ENCODE assay signal across 13 cellular contexts in the genomic region with DNA sequence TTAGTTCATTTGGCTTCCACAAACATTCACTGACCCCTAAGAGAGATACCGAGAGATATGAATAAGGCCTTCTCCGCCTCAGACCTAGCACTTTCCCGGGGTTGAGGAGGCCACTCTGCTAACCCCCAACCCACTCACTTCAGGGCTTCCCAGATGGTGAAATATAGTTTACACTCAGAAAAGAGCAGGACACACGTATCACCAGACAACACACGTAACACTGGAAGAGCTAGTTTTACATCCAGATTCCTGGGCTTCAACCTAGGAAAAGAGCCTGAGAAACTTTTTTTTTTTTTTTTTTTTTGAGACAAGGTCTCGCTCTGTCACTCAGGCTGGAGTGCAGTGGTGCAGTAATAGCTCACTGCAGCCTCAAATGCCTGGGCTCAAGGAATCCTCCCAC. TPM values are rescaled to one million over a fixed set of nuclear protein-coding genes. Genes with fewer than 3 reads are reported as not detected.
A peak's percentile ranks its signal among the peaks of the same experiment; 100 is the strongest.
DNase-seq lines count a peak whose midpoint lies in the region; ATAC-seq, FAIRE-seq and TF ChIP-seq lines count a peak whose summit lies in the region.
"Had no signal": no experiment of that assay in that cellular context is flagged by ENCODE, and none has a peak within 500 bp of the region (broad histone marks: within the 10 kb centered on the region; RNA-seq: fewer than 3 reads in every experiment).

No MANE protein-coding gene starts in this region.

- peaks cover 14% of the 10 kb centered on the region for H3K4me1 ChIP-seq in astrocyte (ENCODE audit: insufficient read depth, low read length)
- peaks cover 17% of the 10 kb centered on the region for H3K4me1 ChIP-seq in neural progenitor cell
- H3K4me1 ChIP-seq: BLaER1 treated with 17β-estradiol and CSF1 and Interleukin-3, amounts not matched to agents 10 nM and 100 nM had no signal

- POLR2A ChIA-PET in HEK293T (lab: Yijun Ruan, JAX), result no interaction called here

- H2AFZ ChIP-seq in astrocyte (ENCODE audit: low read depth, low read length), result no peak overlapping the region
- H2AFZ ChIP-seq in neural progenitor cell (replicated peaks), result no peak overlapping the region

- H3K9ac ChIP-seq in astrocyte (ENCODE audit: low read length) (no peak overlapping the region), neural progenitor cell (no peak overlapping the region)
- H3K9ac ChIP-seq: BLaER1 treated with 17β-estradiol and CSF1 and Interleukin-3, amounts not matched to agents 10 nM and 100 nM had no signal

- H3K4me3 ChIP-seq in astrocyte (ENCODE audit: insufficient read depth, low read depth, low read length), result no peak overlapping the region
- no peak overlapping the region for H3K4me3 ChIP-seq in neural progenitor cell
- H3K4me3 ChIP-seq: BLaER1 treated with 17β-estradiol and CSF1 and Interleukin-3, amounts not matched to agents 10 nM and 100 nM had no signal

- H3F3A ChIP-seq in neural progenitor cell (ENCODE audit: low read depth), result peaks cover 3% of the 10 kb centered on the region

- no peaks in the 10 kb centered on the region for H3K36me3 ChIP-seq in astrocyte (ENCODE audit: insufficient read depth, low read length)
- no peaks in the 10 kb centered on the region for H3K36me3 ChIP-seq in neural progenitor cell
- H3K36me3 ChIP-seq: BLaER1 treated with 17β-estradiol and CSF1 and Interleukin-3, amounts not matched to agents 10 nM and 100 nM had no signal

- no peak for ATAC-seq in GM18511 (IDR thresholded peaks at IDR 0.05; ENCODE audit: unreplicated experiment)
- no peak for ATAC-seq in effector memory CD8-positive, alpha-beta T cell (replicated peaks)
- ATAC-seq: HCT116 had no signal

- H3K79me2 ChIP-seq in astrocyte (ENCODE audit: insufficient read depth, low read length) (no peaks in the 10 kb centered on the region), neural progenitor cell (ENCODE audit: low read depth) (no peaks in the 10 kb centered on the region)

- H3K27me3 Mint-ChIP-seq in astrocyte (ENCODE audit: low read depth, unreplicated experiment), result peaks cover 3% of the 10 kb centered on the region
- peaks cover 15% of the 10 kb centered on the region for H3K27me3 Mint-ChIP-seq in neural progenitor cell (ENCODE audit: insufficient read depth, low read depth)
- peaks cover 7 to 39% of the 10 kb centered on the region in 2 donors for H3K27me3 Mint-ChIP-seq in effector memory CD8-positive, alpha-beta T cell

- TF ChIP-seq CTCF in astrocyte (IDR thresholded peaks at IDR 0.05; ENCODE audit: insufficient read depth, low read depth, low read length), result no peak
- TF ChIP-seq CTCF in neural progenitor cell (IDR thresholded peaks at IDR 0.05), result no peak

- H3K9me3 Mint-ChIP-seq in astrocyte (ENCODE audit: unreplicated experiment), result no peaks in the 10 kb centered on the region
- no peaks in the 10 kb centered on the region for H3K9me3 Mint-ChIP-seq in neural progenitor cell
- H3K9me3 Mint-ChIP-seq in effector memory CD8-positive, alpha-beta T cell, result no peaks in the 10 kb centered on the region
- H3K9me3 Mint-ChIP-seq: CD4-positive, CD25-positive, alpha-beta regulatory T cell had no signal

- H3K27me3 ChIP-seq in astrocyte (ENCODE audit: insufficient read depth, low read length) (no peaks in the 10 kb centered on the region), neural progenitor cell (no peaks in the 10 kb centered on the region)
- H3K27me3 ChIP-seq: BLaER1 treated with 17β-estradiol and CSF1 and Interleukin-3, amounts not matched to agents 10 nM and 100 nM had no signal

- H3K9me3 ChIP-seq in astrocyte (ENCODE audit: insufficient read depth, low read depth, low read length) (no peaks in the 10 kb centered on the region), neural progenitor cell (ENCODE audit: low read depth) (no peaks in the 10 kb centered on the region)
- H3K9me3 ChIP-seq: BLaER1 treated with 17β-estradiol and CSF1 and Interleukin-3, amounts not matched to agents 10 nM and 100 nM had no signal

- H4K20me1 ChIP-seq in astrocyte (ENCODE audit: insufficient read depth, low read length) (no peaks in the 10 kb centered on the region), neural progenitor cell (ENCODE audit: low read depth) (no peaks in the 10 kb centered on the region)
- H4K20me1 ChIP-seq: BLaER1 treated with 17β-estradiol and CSF1 and Interleukin-3, amounts not matched to agents 10 nM and 100 nM had no signal

- peak overlapping the region; percentile 86 for H3K27ac Mint-ChIP-seq in astrocyte (ENCODE audit: unreplicated experiment)
- no peak overlapping the region for H3K27ac Mint-ChIP-seq in neural progenitor cell
- H3K27ac Mint-ChIP-seq in effector memory CD8-positive, alpha-beta T cell, result no peak overlapping the region

- CTCF ChIA-PET in HEK293T (lab: Yijun Ruan, JAX), result interaction anchor here (0.7 to 0.8 kb wide), 2 partner anchors 18 to 95 kb away, joined by 5 to 6 read pairs; no protein-coding TSS in a partner anchor

- H3K4me1 Mint-ChIP-seq in astrocyte (ENCODE audit: low read depth, unreplicated experiment), result peaks cover 25% of the 10 kb centered on the region
- H3K4me1 Mint-ChIP-seq in neural progenitor cell, result peaks cover 26% of the 10 kb centered on the region
- no peaks in the 10 kb centered on the region for H3K4me1 Mint-ChIP-seq in effector memory CD8-positive, alpha-beta T cell (ENCODE audit: low read depth in 2 of 2)
- H3K4me1 Mint-ChIP-seq: CD4-positive, CD25-positive, alpha-beta regulatory T cell had no signal

- peak overlapping the region; percentile 57 for H3K4me3 Mint-ChIP-seq in astrocyte (ENCODE audit: unreplicated experiment)
- H3K4me3 Mint-ChIP-seq in neural progenitor cell, result peak overlapping the region; percentile 1
- no peak overlapping the region for H3K4me3 Mint-ChIP-seq in effector memory CD8-positive, alpha-beta T cell
- H3K4me3 Mint-ChIP-seq: CD4-positive, CD25-positive, alpha-beta regulatory T cell had no signal

- FAIRE-seq in astrocyte (lab: Jason Lieb, UNC), result no peak
- FAIRE-seq: H54 had no signal

- no peak overlapping the region for H3K4me2 ChIP-seq in astrocyte (ENCODE audit: low read length)
- H3K4me2 ChIP-seq in neural progenitor cell, result no peak overlapping the region
- H3K4me2 ChIP-seq: BLaER1 treated with 17β-estradiol and CSF1 and Interleukin-3, amounts not matched to agents 10 nM and 100 nM had no signal

- H3K27ac ChIP-seq in astrocyte (ENCODE audit: low read depth, low read length), result no peak overlapping the region
- peak overlapping the region; percentile 74 for H3K27ac ChIP-seq in epithelial cell of prostate
- H3K27ac ChIP-seq in neural progenitor cell, result no peak overlapping the region
- H3K27ac ChIP-seq: BLaER1 treated with 17β-estradiol and CSF1 and Interleukin-3, amounts not matched to agents 10 nM and 100 nM had no signal

- no peak for DNase-seq in HEK293T (ENCODE audit: extremely low spot score)
- no peak for DNase-seq in astrocyte (ENCODE audit: low read depth)
- DNase-seq in epithelial cell of prostate (ENCODE audit: low read depth, low spot score), result no peak
- DNase-seq in neural progenitor cell (ENCODE audit: low spot score), result no peak
- no peak for DNase-seq in NCI-H2227 (lab: John Stamatoyannopoulos, UW; ENCODE audit: unreplicated experiment)
- DNase-seq in effector memory CD8-positive, alpha-beta T cell, result no peak
- DNase-seq: ACHN; CD4-positive, CD25-positive, alpha-beta regulatory T cell; DMS53 had no signal

- H3K36me3 Mint-ChIP-seq in astrocyte (ENCODE audit: low read depth, unreplicated experiment) (no peaks in the 10 kb centered on the region), neural progenitor cell (no peaks in the 10 kb centered on the region)
- H3K36me3 Mint-ChIP-seq in effector memory CD8-positive, alpha-beta T cell (ENCODE audit: insufficient read depth), result no peaks in the 10 kb centered on the region

TF ChIP-seq in HEK293T, 16 proteins besides CTCF, POLR2A, EP300 and RAD21:
- TF ChIP-seq ZNF384 (IDR thresholded peaks at IDR 0.05) (peak; percentile 52; the same call in 1 of the 2 replicates), ARNT (IDR thresholded peaks at IDR 0.05) (no peak)

RNA-seq across cellular contexts. Expression of a gene that starts 15.2 kb away (rescaled TPM):
- total RNA-seq in astrocyte (55.2 and 58.4 TPM in 2 replicates), neural progenitor cell (ENCODE audit: low replicate concordance) (22.2 and 33.3 TPM in 2 replicates)

Comparison
In these comparisons a context has a peak if more than half of its experiments do, and no peak if none do; other contexts are left out.
1. H3K4me3 Mint-ChIP-seq: peak in astrocyte (single experiment) and neural progenitor cell (single experiment); none in effector memory CD8-positive, alpha-beta T cell (0 of 2).